ENCODE assay signal across 34 cellular contexts in the genomic region with DNA sequence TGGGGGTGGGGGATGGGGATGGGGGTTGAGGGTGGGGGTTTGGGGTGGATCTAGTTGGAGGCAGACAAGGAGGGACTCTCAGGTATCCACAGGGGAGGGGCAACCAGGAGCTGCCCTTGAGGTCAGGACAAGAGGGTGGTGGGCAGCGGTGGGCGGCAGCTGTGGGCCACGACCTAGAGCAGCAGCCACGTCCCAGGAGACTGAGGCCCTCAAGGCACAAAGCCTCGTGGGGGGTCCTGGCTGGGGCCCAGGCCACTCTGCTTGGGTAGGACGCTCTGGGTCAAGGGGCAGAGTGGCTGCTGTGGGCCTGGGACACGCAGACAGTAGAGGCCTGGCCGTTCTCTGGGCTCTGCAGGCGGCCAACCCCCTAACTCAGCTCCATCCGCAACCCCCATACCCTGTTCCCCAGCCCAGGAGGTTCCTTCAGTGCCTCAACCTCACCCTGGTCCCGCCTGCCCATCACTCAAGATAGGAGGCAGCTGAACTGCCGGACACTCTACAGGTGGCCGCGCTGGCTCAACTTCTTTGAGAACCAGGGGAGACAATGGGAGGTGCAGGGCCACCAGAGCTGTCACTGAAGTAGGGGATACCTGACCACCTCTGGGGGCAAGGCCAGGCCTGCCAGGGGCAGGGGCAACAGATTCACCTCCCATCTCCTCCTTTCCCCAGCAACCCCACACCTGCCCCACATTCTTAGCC.
"Had no signal": no experiment of that assay in that cellular context is flagged by ENCODE, and none has a peak within 500 bp of the region (broad histone marks: within the 10 kb centered on the region; RNA-seq: fewer than 3 reads in every experiment).

No MANE protein-coding gene starts in this region.

- H3K4me3 Mint-ChIP-seq: activated B cell treated with CpG ODN at 0.5 μM for 24 hours; activated CD4-positive, alpha-beta memory T cell treated with anti-CD3 and anti-CD28 coated beads for 36 hours; activated CD4-positive, alpha-beta T cell treated with anti-CD3 and anti-CD28 coated beads, Interleukin-2, amount 10 ng/mL, durations not matched to agents 24 days and 14 days; activated CD8-positive, alpha-beta T cell treated with anti-CD3 and anti-CD28 coated beads for 36 hours; activated naive CD4-positive, alpha-beta T cell treated with anti-CD3 and anti-CD28 coated beads for 36 hours; activated naive CD8-positive, alpha-beta T cell treated with anti-CD3 and anti-CD28 coated beads for 36 hours; activated T-cell treated with anti-CD3 and anti-CD28 coated beads, Interleukin-2, amount 50 U/mL, for 4 hours; activated T-cell treated with anti-CD3 and anti-CD28 coated beads, Interleukin-2, amount 50 U/mL, for 72 hours; activated T-helper 1 cell treated with anti-CD3 and anti-CD28 coated beads, Interleukin-12 subunit alpha, Interleukin-12 subunit beta, Interleukin-2, Interleukin-4 antibody, amounts not matched to agents 30 ng/mL and 10 ng/mL and 1 ng/mL, durations not matched to agents 14 hours and 24 hours and 36 hours; activated T-helper 17 cell treated with anti-CD3 and anti-CD28 coated beads, Interleukin-2, amount 50 U/mL, for 72 hours; T-helper 1 cell treated with Interleukin-12 subunit alpha and Interleukin-12 subunit beta and Interleukin-4 antibody, amounts not matched to agents 30 μg/mL and 1 μg/mL, for 36 hours; T-helper 2 cell treated with Interferon-gamma antibody and Interleukin-4, amounts not matched to agents 5 μg/mL and 100 μg/mL, for 36 hours had no signal

- H3K27me3 Mint-ChIP-seq: activated CD8-positive, alpha-beta T cell treated with anti-CD3 and anti-CD28 coated beads for 36 hours had no signal

- H3K9me3 ChIP-seq: adrenal gland, body of pancreas, breast epithelium had no signal

- H3K4me3 ChIP-seq: adrenal gland, body of pancreas, breast epithelium had no signal

- H3K9me3 Mint-ChIP-seq: activated B cell treated with CpG ODN at 0.5 μM for 24 hours; activated CD4-positive, alpha-beta memory T cell treated with anti-CD3 and anti-CD28 coated beads for 36 hours; activated CD4-positive, alpha-beta T cell treated with anti-CD3 and anti-CD28 coated beads, Interleukin-2, amount 10 ng/mL, durations not matched to agents 24 days and 14 days; activated CD8-positive, alpha-beta T cell treated with anti-CD3 and anti-CD28 coated beads for 36 hours; activated naive CD4-positive, alpha-beta T cell treated with anti-CD3 and anti-CD28 coated beads for 36 hours; activated naive CD4-positive, alpha-beta T cell treated with anti-CD3 and anti-CD28 coated beads, Interleukin-2, amount 50 U/mL, for 72 hours; activated naive CD8-positive, alpha-beta T cell treated with anti-CD3 and anti-CD28 coated beads for 36 hours; activated T-cell treated with anti-CD3 and anti-CD28 coated beads, Interleukin-2, amount 50 U/mL, for 4 hours; activated T-cell treated with anti-CD3 and anti-CD28 coated beads, Interleukin-2, amount 50 U/mL, for 72 hours; activated T-helper 1 cell treated with anti-CD3 and anti-CD28 coated beads, Interleukin-12 subunit alpha, Interleukin-12 subunit beta, Interleukin-2, Interleukin-4 antibody, amounts not matched to agents 30 ng/mL and 10 ng/mL and 1 ng/mL, durations not matched to agents 14 hours and 24 hours and 36 hours; activated T-helper 17 cell treated with anti-CD3 and anti-CD28 coated beads, Interleukin-2, amount 50 U/mL, for 72 hours; T-helper 1 cell treated with Interleukin-12 subunit alpha and Interleukin-12 subunit beta and Interleukin-4 antibody, amounts not matched to agents 30 μg/mL and 1 μg/mL, for 36 hours; T-helper 2 cell treated with Interferon-gamma antibody and Interleukin-4, amounts not matched to agents 5 μg/mL and 100 μg/mL, for 36 hours had no signal

- H3K27me3 ChIP-seq: body of pancreas, brain microvascular endothelial cell had no signal

- ATAC-seq: activated CD8-positive, alpha-beta T cell treated with anti-CD3 and anti-CD28 coated beads for 36 hours; activated naive CD4-positive, alpha-beta T cell treated with anti-CD3 and anti-CD28 coated beads, Interleukin-2, amount 50 U/mL, for 72 hours; activated T-cell treated with anti-CD3 and anti-CD28 coated beads, Interleukin-2, amount 50 U/mL, for 4 hours; activated T-cell treated with anti-CD3 and anti-CD28 coated beads, Interleukin-2, amount 50 U/mL, for 72 hours; activated T-helper 17 cell treated with anti-CD3 and anti-CD28 coated beads, Interleukin-2, amount 50 U/mL, for 72 hours; body of pancreas had no signal

- H3K27ac ChIP-seq: adrenal gland, body of pancreas, brain microvascular endothelial cell, breast epithelium, VCaP had no signal

- H3K4me1 Mint-ChIP-seq: activated B cell treated with CpG ODN at 0.5 μM for 24 hours; activated CD4-positive, alpha-beta T cell treated with anti-CD3 and anti-CD28 coated beads, Interleukin-2, amount 10 ng/mL, durations not matched to agents 24 days and 14 days; activated naive CD8-positive, alpha-beta T cell treated with anti-CD3 and anti-CD28 coated beads for 36 hours; activated T-helper 17 cell treated with anti-CD3 and anti-CD28 coated beads, Interleukin-2, amount 50 U/mL, for 72 hours had no signal

- H3K27ac Mint-ChIP-seq: activated B cell treated with CpG ODN at 0.5 μM for 24 hours; activated CD4-positive, alpha-beta memory T cell treated with anti-CD3 and anti-CD28 coated beads for 36 hours; activated CD4-positive, alpha-beta T cell treated with anti-CD3 and anti-CD28 coated beads, Interleukin-2, amount 10 ng/mL, durations not matched to agents 24 days and 14 days; activated CD8-positive, alpha-beta T cell treated with anti-CD3 and anti-CD28 coated beads for 36 hours; activated naive CD4-positive, alpha-beta T cell treated with anti-CD3 and anti-CD28 coated beads for 36 hours; activated naive CD4-positive, alpha-beta T cell treated with anti-CD3 and anti-CD28 coated beads, Interleukin-2, amount 50 U/mL, for 72 hours; activated naive CD8-positive, alpha-beta T cell treated with anti-CD3 and anti-CD28 coated beads for 36 hours; activated T-cell treated with anti-CD3 and anti-CD28 coated beads, Interleukin-2, amount 50 U/mL, for 72 hours; activated T-helper 1 cell treated with anti-CD3 and anti-CD28 coated beads, Interleukin-12 subunit alpha, Interleukin-12 subunit beta, Interleukin-2, Interleukin-4 antibody, amounts not matched to agents 30 ng/mL and 10 ng/mL and 1 ng/mL, durations not matched to agents 14 hours and 24 hours and 36 hours; activated T-helper 17 cell treated with anti-CD3 and anti-CD28 coated beads, Interleukin-2, amount 50 U/mL, for 72 hours; T-helper 1 cell treated with Interleukin-12 subunit alpha and Interleukin-12 subunit beta and Interleukin-4 antibody, amounts not matched to agents 30 μg/mL and 1 μg/mL, for 36 hours; T-helper 2 cell treated with Interferon-gamma antibody and Interleukin-4, amounts not matched to agents 5 μg/mL and 100 μg/mL, for 36 hours had no signal

- DNase-seq: activated B cell treated with CpG ODN at 0.5 μM for 24 hours; activated CD4-positive, alpha-beta memory T cell treated with anti-CD3 and anti-CD28 coated beads for 36 hours; activated CD4-positive, alpha-beta T cell treated with anti-CD3 and anti-CD28 coated beads for 4 hours; activated CD4-positive, alpha-beta T cell treated with anti-CD3 and anti-CD28 coated beads, Interleukin-2, amount 10 ng/mL, durations not matched to agents 24 days and 14 days; activated CD4-positive, alpha-beta T cell treated with anti-CD3 and anti-CD28 coated beads, Interleukin-2, amount 50 U/mL, for 1 hour; activated CD4-positive, alpha-beta T cell treated with anti-CD3 and anti-CD28 coated beads, Interleukin-2, amount 50 U/mL, for 4 hours; activated CD4-positive, CD25-positive, alpha-beta regulatory T cell treated with anti-CD3 and anti-CD28 coated beads, Interleukin-2, amount 50 U/mL, for 72 hours; activated CD8-positive, alpha-beta memory T cell treated with anti-CD3 and anti-CD28 coated beads, Interleukin-2, amount 50 U/mL, for 4 hours; activated CD8-positive, alpha-beta T cell treated with anti-CD3 and anti-CD28 coated beads for 36 hours; activated effector memory CD4-positive, alpha-beta T cell treated with anti-CD3 and anti-CD28 coated beads, Interleukin-2, amount 50 U/mL, for 16 hours; activated gamma-delta T cell treated with Interleukin-2 at 50 U/mL for 16 hours; activated naive CD4-positive, alpha-beta T cell; activated naive CD4-positive, alpha-beta T cell treated with anti-CD3 and anti-CD28 coated beads for 36 hours; activated naive CD4-positive, alpha-beta T cell treated with anti-CD3 and anti-CD28 coated beads, Interleukin-2, amount 50 U/mL, for 16 hours; activated naive CD8-positive, alpha-beta T cell treated with anti-CD3 and anti-CD28 coated beads for 36 hours; activated T-cell treated with anti-CD3 and anti-CD28 coated beads for 4 hours; activated T-cell treated with anti-CD3 and anti-CD28 coated beads, Interleukin-2, amount 50 U/mL, for 1 hour; activated T-cell treated with anti-CD3 and anti-CD28 coated beads, Interleukin-2, amount 50 U/mL, for 4 hours; activated T-cell treated with anti-CD3 and anti-CD28 coated beads, Interleukin-2, amount 50 U/mL, for 72 hours; adrenal gland; amniotic stem cell; aorta; body of pancreas; brain microvascular endothelial cell; central memory CD4-positive, alpha-beta T cell; T-helper 2 cell; T-helper 9 cell had no signal

- H3K36me3 ChIP-seq: adrenal gland, brain microvascular endothelial cell, breast epithelium had no signal

- H3K4me1 ChIP-seq: adrenal gland, body of pancreas, breast epithelium had no signal
